In the genomic region with DNA sequence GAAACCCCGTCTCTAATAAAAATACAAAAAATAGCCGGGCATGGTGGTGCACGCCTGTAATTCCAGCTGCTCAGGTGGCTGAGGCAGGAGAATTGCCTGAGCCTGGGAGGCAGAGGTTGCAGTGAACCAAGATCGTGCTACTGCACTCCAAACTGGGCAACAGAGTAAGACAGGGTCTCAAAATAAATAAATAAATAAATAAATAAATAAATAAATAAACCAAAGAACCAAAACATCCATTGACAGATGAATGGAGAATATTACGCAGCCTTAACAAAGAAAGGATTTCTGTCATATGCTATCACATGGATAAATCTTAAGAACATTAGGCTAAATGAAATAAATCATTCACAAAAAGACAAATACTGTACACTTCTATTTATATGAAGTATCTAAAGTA, we compare ENCODE assay signal across 15 cellular contexts. TPM values are rescaled to one million over a fixed set of nuclear protein-coding genes. Genes with fewer than 3 reads are reported as not detected.
DNase-seq lines count a peak whose midpoint lies in the region; ATAC-seq and TF ChIP-seq lines count a peak whose summit lies in the region.
"Had no signal": no experiment of that assay in that cellular context is flagged by ENCODE, and none has a peak within 500 bp of the region (broad histone marks: within the 10 kb centered on the region; RNA-seq: fewer than 3 reads in every experiment).

No MANE protein-coding gene starts in this region.

- POLR2A ChIA-PET in HEK293 (lab: Yijun Ruan, JAX): no interaction called here
- POLR2A ChIA-PET in naive thymus-derived CD4-positive, alpha-beta T cell (lab: Charles Lee): no interaction called here

- no peaks in the 10 kb centered on the region for H3K27me3 ChIP-seq in naive thymus-derived CD4-positive, alpha-beta T cell (ENCODE audit: control insufficient read depth in 2 of 2, insufficient read depth in 2 of 2, low read length in 2 of 2)
- H3K27me3 ChIP-seq: BLaER1 treated with 17β-estradiol and CSF1 and Interleukin-3, amounts not matched to agents 10 nM and 100 nM had no signal

- no peaks in the 10 kb centered on the region for H3K36me3 ChIP-seq in HEK293 (ENCODE audit: control insufficient read depth in 2 of 2, insufficient read depth in 1 of 2, low read length in 2 of 2)
- no peaks in the 10 kb centered on the region for H3K36me3 ChIP-seq in naive thymus-derived CD4-positive, alpha-beta T cell (ENCODE audit: control insufficient read depth in 2 of 3, insufficient read depth in 3 of 3, low read length in 3 of 3)
- H3K36me3 ChIP-seq: BLaER1 treated with 17β-estradiol and CSF1 and Interleukin-3, amounts not matched to agents 10 nM and 100 nM had no signal

- no peak for ATAC-seq in GM19395 (IDR thresholded peaks at IDR 0.05; ENCODE audit: unreplicated experiment)
- no peak for ATAC-seq in naive thymus-derived CD4-positive, alpha-beta T cell
- ATAC-seq: CD8-positive, alpha-beta T cell had no signal

- CTCF ChIA-PET in HEK293 (lab: Yijun Ruan, JAX): interaction anchor here (0.6 kb wide), 1 partner anchor 328 kb away, joined by 4 read pairs; no protein-coding TSS in a partner anchor
- CTCF ChIA-PET in naive thymus-derived CD4-positive, alpha-beta T cell (lab: Charles Lee): interaction anchor here (0.7 kb wide), 1 partner anchor 116 kb away, joined by 3 read pairs; no protein-coding TSS in a partner anchor

- no peaks in the 10 kb centered on the region for H3K36me3 Mint-ChIP-seq in dendritic cell treated with granulocyte-macrophage colony-stimulating factor and Interleukin-4, amounts not matched to agents 40 ng/mL and 50 ng/mL, for 4 days (ENCODE audit: low read depth)
- H3K36me3 Mint-ChIP-seq in naive thymus-derived CD4-positive, alpha-beta T cell: peaks cover 0 to 3% (median 0%) of the 10 kb centered on the region in 5 donors

- DNase-seq in superior temporal gyrus (ENCODE audit: extremely low spot score): no peak
- DNase-seq in naive thymus-derived CD4-positive, alpha-beta T cell: no peak
- DNase-seq: 8988T; Calu3; CD4-positive, alpha-beta T cell; CD8-positive, alpha-beta T cell; DMS79 treated with DMSO at 0.1 percent for 48 hours; GF-D8 had no signal

- peaks cover under 1% of the 10 kb centered on the region for H3K9me3 Mint-ChIP-seq in dendritic cell treated with granulocyte-macrophage colony-stimulating factor and Interleukin-4, amounts not matched to agents 40 ng/mL and 50 ng/mL, for 4 days
- peaks cover 0 to 2% (median 0%) of the 10 kb centered on the region in 11 donors for H3K9me3 Mint-ChIP-seq in naive thymus-derived CD4-positive, alpha-beta T cell
- H3K9me3 Mint-ChIP-seq: CD4-positive, alpha-beta T cell; CD8-positive, alpha-beta T cell had no signal

- H3K9me3 ChIP-seq in HEK293 (ENCODE audit: control insufficient read depth, insufficient read depth, low read depth, low read length): no peaks in the 10 kb centered on the region
- H3K9me3 ChIP-seq in naive thymus-derived CD4-positive, alpha-beta T cell (ENCODE audit: control insufficient read depth in 2 of 3, low read length in 3 of 3): no peaks in the 10 kb centered on the region
- H3K9me3 ChIP-seq: Caco-2 had no signal

- no peak overlapping the region for H3K4me3 ChIP-seq in HEK293 (ENCODE audit: low read depth, low read length)
- H3K4me3 ChIP-seq in naive thymus-derived CD4-positive, alpha-beta T cell (ENCODE audit: low read length): no peak overlapping the region
- H3K4me3 ChIP-seq: BLaER1 treated with 17β-estradiol and CSF1 and Interleukin-3, amounts not matched to agents 10 nM and 100 nM had no signal

- H3K4me1 ChIP-seq in HEK293 (ENCODE audit: control insufficient read depth, insufficient read depth, low read length): peaks cover 4% of the 10 kb centered on the region; the same call in 1 of the 2 replicates
- no peaks in the 10 kb centered on the region for H3K4me1 ChIP-seq in naive thymus-derived CD4-positive, alpha-beta T cell (ENCODE audit: control insufficient read depth in 2 of 2, insufficient read depth in 2 of 2, low read length in 2 of 2)

- TF ChIP-seq CTCF in HEK293 (tag by site-specific recombination; IDR thresholded peaks at IDR 0.05): no peak

- H3K27me3 Mint-ChIP-seq in dendritic cell treated with granulocyte-macrophage colony-stimulating factor and Interleukin-4, amounts not matched to agents 40 ng/mL and 50 ng/mL, for 4 days: no peaks in the 10 kb centered on the region
- no peaks in the 10 kb centered on the region for H3K27me3 Mint-ChIP-seq in naive thymus-derived CD4-positive, alpha-beta T cell
- H3K27me3 Mint-ChIP-seq: B cell; CD4-positive, alpha-beta T cell had no signal

- no peak overlapping the region for H3K4me3 Mint-ChIP-seq in dendritic cell treated with granulocyte-macrophage colony-stimulating factor and Interleukin-4, amounts not matched to agents 40 ng/mL and 50 ng/mL, for 4 days
- H3K4me3 Mint-ChIP-seq in naive thymus-derived CD4-positive, alpha-beta T cell: no peak overlapping the region
- H3K4me3 Mint-ChIP-seq: B cell; CD4-positive, alpha-beta T cell; CD8-positive, alpha-beta T cell had no signal

- H3K27ac ChIP-seq in HEK293 (ENCODE audit: extremely low read depth, low read depth, low read length): no peak overlapping the region
- H3K27ac ChIP-seq in naive thymus-derived CD4-positive, alpha-beta T cell (ENCODE audit: low read depth, low read length): no peak overlapping the region
- H3K27ac ChIP-seq: BLaER1 treated with 17β-estradiol and CSF1 and Interleukin-3, amounts not matched to agents 10 nM and 100 nM; C4-2B had no signal

- intact Hi-C loops in dendritic cell treated with granulocyte-macrophage colony-stimulating factor and Interleukin-4, amounts not matched to agents 40 ng/mL and 50 ng/mL, for 4 days (cut with micrococcal nuclease): no loop called here
- intact Hi-C loops in naive thymus-derived CD4-positive, alpha-beta T cell (cut with micrococcal nuclease): no loop called here

- H3K4me1 Mint-ChIP-seq in dendritic cell treated with granulocyte-macrophage colony-stimulating factor and Interleukin-4, amounts not matched to agents 40 ng/mL and 50 ng/mL, for 4 days (ENCODE audit: low read depth): peaks cover 15% of the 10 kb centered on the region
- H3K4me1 Mint-ChIP-seq in naive thymus-derived CD4-positive, alpha-beta T cell: peaks cover 0 to 3% (median 0%) of the 10 kb centered on the region in 7 donors
- H3K4me1 Mint-ChIP-seq: B cell had no signal

- H3K27ac Mint-ChIP-seq in dendritic cell treated with granulocyte-macrophage colony-stimulating factor and Interleukin-4, amounts not matched to agents 40 ng/mL and 50 ng/mL, for 4 days: peak overlapping the region; percentile 18
- no peak overlapping the region for H3K27ac Mint-ChIP-seq in naive thymus-derived CD4-positive, alpha-beta T cell
- H3K27ac Mint-ChIP-seq: B cell; CD4-positive, alpha-beta T cell; CD8-positive, alpha-beta T cell had no signal

TF ChIP-seq in HEK293, 187 proteins besides CTCF, POLR2A, EP300 and RAD21:
- no peak for TF ChIP-seq ZBTB7A (tag by site-specific recombination; IDR thresholded peaks at IDR 0.05; ENCODE audit: low read depth)
- TF ChIP-seq ZNF555 (tag by site-specific recombination; conservative IDR thresholded peaks at IDR 0.05): 0 out of 2 replicates have a peak, but pooled peaks have one; percentile 7
- TF ChIP-seq, protein P1, sequence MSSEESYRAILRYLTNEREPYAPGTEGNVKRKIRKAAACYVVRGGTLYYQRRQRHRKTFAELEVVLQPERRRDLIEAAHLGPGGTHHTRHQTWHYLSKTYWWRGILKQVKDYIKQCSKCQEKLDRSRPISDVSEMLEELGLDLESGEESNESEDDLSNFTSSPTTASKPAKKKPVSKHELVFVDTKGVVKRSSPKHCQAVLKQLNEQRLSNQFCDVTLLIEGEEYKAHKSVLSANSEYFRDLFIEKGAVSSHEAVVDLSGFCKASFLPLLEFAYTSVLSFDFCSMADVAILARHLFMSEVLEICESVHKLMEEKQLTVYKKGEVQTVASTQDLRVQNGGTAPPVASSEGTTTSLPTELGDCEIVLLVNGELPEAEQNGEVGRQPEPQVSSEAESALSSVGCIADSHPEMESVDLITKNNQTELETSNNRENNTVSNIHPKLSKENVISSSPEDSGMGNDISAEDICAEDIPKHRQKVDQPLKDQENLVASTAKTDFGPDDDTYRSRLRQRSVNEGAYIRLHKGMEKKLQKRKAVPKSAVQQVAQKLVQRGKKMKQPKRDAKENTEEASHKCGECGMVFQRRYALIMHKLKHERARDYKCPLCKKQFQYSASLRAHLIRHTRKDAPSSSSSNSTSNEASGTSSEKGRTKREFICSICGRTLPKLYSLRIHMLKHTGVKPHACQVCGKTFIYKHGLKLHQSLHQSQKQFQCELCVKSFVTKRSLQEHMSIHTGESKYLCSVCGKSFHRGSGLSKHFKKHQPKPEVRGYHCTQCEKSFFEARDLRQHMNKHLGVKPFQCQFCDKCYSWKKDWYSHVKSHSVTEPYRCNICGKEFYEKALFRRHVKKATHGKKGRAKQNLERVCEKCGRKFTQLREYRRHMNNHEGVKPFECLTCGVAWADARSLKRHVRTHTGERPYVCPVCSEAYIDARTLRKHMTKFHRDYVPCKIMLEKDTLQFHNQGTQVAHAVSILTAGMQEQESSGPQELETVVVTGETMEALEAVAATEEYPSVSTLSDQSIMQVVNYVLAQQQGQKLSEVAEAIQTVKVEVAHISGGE (tag by site-specific recombination; conservative IDR thresholded peaks at IDR 0.05; ENCODE audit: low read depth): peak; percentile 22; the same call in 1 of the 2 replicates
- no peak for TF ChIP-seq ZNF184 (tag by site-specific recombination; IDR thresholded peaks at IDR 0.05)
- TF ChIP-seq GFI1B (tag by site-specific recombination; IDR thresholded peaks at IDR 0.05): no peak
- no peak for TF ChIP-seq ZNF132 (tag by site-specific recombination; IDR thresholded peaks at IDR 0.05; ENCODE audit: borderline replicate concordance)
- TF ChIP-seq ZNF394 (tag by site-specific recombination; IDR thresholded peaks at IDR 0.05; ENCODE audit: borderline replicate concordance): peak; percentile 35; the same call in 1 of the 2 replicates

RNA-seq across cellular contexts. Expression of a gene that starts 11.1 kb away (rescaled TPM):
- total RNA-seq in naive thymus-derived CD4-positive, alpha-beta T cell: 10 to 100 TPM; 14.6 to 38.6 (median 28.7) TPM
- 10 to 100 TPM; 17.8 to 23.7 TPM for polyA plus RNA-seq in naive thymus-derived CD4-positive, alpha-beta T cell
